In the genomic region with DNA sequence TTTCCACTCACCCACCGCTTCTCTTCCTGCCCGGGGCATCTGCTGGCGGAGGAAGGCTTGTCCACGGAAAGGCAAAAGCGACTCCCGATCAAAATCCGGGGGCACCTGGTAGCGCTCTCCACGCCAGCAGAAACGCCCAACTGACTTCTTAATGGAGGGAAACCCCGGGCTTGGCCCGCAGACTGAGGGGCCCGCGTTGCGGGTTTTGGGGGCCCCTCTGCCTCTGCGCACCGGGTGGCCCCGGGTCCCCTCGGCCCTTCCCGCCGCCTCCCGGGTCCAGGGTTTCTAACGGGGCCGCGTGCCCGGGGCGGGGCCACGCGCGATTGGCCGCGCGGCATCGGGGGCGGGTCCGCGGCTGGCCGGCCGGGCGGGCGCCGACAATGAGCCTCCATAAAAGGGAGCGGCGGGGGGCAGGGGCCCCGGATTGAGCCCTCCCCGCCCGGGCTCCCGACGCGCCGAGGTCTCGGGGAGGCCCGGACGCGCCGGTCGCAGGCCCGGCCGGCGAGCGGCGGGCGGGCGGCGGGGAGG, we compare ENCODE assay signal across 8 cellular contexts. TPM values are rescaled to one million over a fixed set of nuclear protein-coding genes. Genes with fewer than 3 reads are reported as not detected.
DNase-seq lines count a peak whose midpoint lies in the region; ATAC-seq, FAIRE-seq and TF ChIP-seq lines count a peak whose summit lies in the region.

SPINDOC (plus strand) TSS at position 422 of the 528 bp plus-strand sequence. CDS start 231 bp downstream, outside the sequence.

- no peaks in the 10 kb centered on the region for H3K27me3 ChIP-seq in prostate gland (replicated peaks; ENCODE audit: insufficient read depth)

- H3K36me3 ChIP-seq in prostate gland (no peaks in the 10 kb centered on the region), urinary bladder (ENCODE audit: insufficient read depth) (no peaks in the 10 kb centered on the region)

- ATAC-seq in HG02623 (IDR thresholded peaks at IDR 0.05; ENCODE audit: unreplicated experiment) (peak; percentile 80), left ventricle myocardium superior (peak; percentile 94)

- H3K4me1 ChIP-seq in prostate gland (replicated peaks) (peaks cover 9% of the 10 kb centered on the region), urinary bladder (ENCODE audit: insufficient read depth) (no peaks in the 10 kb centered on the region)

- H3K27ac ChIP-seq in angular gyrus (ENCODE audit: low read depth, low read length) = peak within 1 kb of the TSS; percentile 73
- H3K27ac ChIP-seq in prostate gland = peak within 1 kb of the TSS; percentile 78 to 79
- no peak within 1 kb of the TSS for H3K27ac ChIP-seq in urinary bladder (ENCODE audit: low read depth)

- FAIRE-seq in GM12891 (lab: Jason Lieb, UNC) = peak; percentile 72

- no peaks in the 10 kb centered on the region for H3K9me3 ChIP-seq in prostate gland

- peak; percentile 95 for DNase-seq in GM12891 (ENCODE audit: insufficient read length, low spot score)
- DNase-seq in NCI-H1105 (lab: John Stamatoyannopoulos, UW) = peak; percentile 78
- peak; percentile 56 to 77 (median 65) for DNase-seq in T-helper 2 cell
- DNase-seq in left ventricle myocardium superior = peak; percentile 90
- DNase-seq in prostate gland (ENCODE audit: low spot score) = peak; percentile 74

- H3K4me3 ChIP-seq in prostate gland = peak within 1 kb of the TSS; percentile 79 to 88
- peak within 1 kb of the TSS; percentile 65 for H3K4me3 ChIP-seq in urinary bladder (ENCODE audit: low read depth, low read length)

- WGBS in prostate gland = 2% methylated on average over 38 of the region's 65 CpGs
- under 1% methylated on average over 65 of the region's 65 CpGs for WGBS in urinary bladder

- no peak for TF ChIP-seq CTCF in prostate gland (IDR thresholded peaks at IDR 0.05)

- TF ChIP-seq POLR2A in GM12891 (IDR thresholded peaks at IDR 0.05; ENCODE audit: low read depth, low read length) (0 out of 2 replicates have a peak, but pooled peaks have one; percentile 57), prostate gland (IDR thresholded peaks at IDR 0.05) (peak; percentile 53)

- intact Hi-C loops in left ventricle myocardium superior (cut with micrococcal nuclease) (no loop called here), prostate gland (cut with DNase I) (loop anchor here (5.0 kb wide), 1 partner anchor 46 kb away; the partner anchor contains the start of gene ZFTA)

TF ChIP-seq in GM12891, 5 proteins besides CTCF, POLR2A, EP300 and RAD21:
- no peak for TF ChIP-seq PAX5 (IDR thresholded peaks at IDR 0.05; ENCODE audit: insufficient read depth, low read length, severe bottlenecking)
- no peak for TF ChIP-seq POLR2AphosphoS5 (IDR thresholded peaks at IDR 0.05; ENCODE audit: low read depth, low read length)
- TF ChIP-seq TAF1 (IDR thresholded peaks at IDR 0.05; ENCODE audit: low read depth, low read length) = no peak
- TF ChIP-seq SPI1 (IDR thresholded peaks at IDR 0.05; ENCODE audit: low read depth, low read length) = no peak
- no peak for TF ChIP-seq POU2F2 (IDR thresholded peaks at IDR 0.05; ENCODE audit: low read depth, low read length)

RNA-seq across cellular contexts. Expression of gene SPINDOC, which starts in this region (rescaled TPM):
- polyA plus RNA-seq in GM12891 (2012; ENCODE audit: low read depth, missing spikeins) = 17.0 TPM
- 13.1 TPM for total RNA-seq in left ventricle myocardium superior
- 10 to 100 TPM; 17.8 to 36.2 TPM for total RNA-seq in prostate gland
- total RNA-seq in urinary bladder = 8.2 TPM
- 19.0 TPM for polyA plus RNA-seq in urinary bladder
